In genomic region chr7:6420680-6421079, GRCh38 we compare ENCODE assay signal across 26 cellular contexts.
"Had no signal": no experiment of that assay in that cellular context is flagged by ENCODE, and none has a peak within 500 bp of the region (broad histone marks: within the 10 kb centered on the region; RNA-seq: fewer than 3 reads in every experiment).

No MANE protein-coding gene starts in this region.

- H3K36me3 ChIP-seq: ovary had no signal

- H3K4me3 Mint-ChIP-seq: activated B cell treated with CpG ODN at 0.5 μM for 24 hours; activated T-cell treated with anti-CD3 and anti-CD28 coated beads, Interleukin-2, amount 50 U/mL, for 72 hours; central memory CD8-positive, alpha-beta T cell; mesothelial cell of epicardium; naive B cell; nephron progenitor cell; stimulated activated effector memory CD8-positive, alpha-beta T cell treated with anti-CD3 and anti-CD28 coated beads, Interleukin-12 subunit alpha, Interleukin-12 subunit beta, amount 100 ng/mL, for 72 hours; stimulated activated naive CD8-positive, alpha-beta T cell treated with anti-CD3 and anti-CD28 coated beads, Interleukin-15, amount 100 ng/mL, for 72 hours; T-helper 2 cell treated with Interferon-gamma antibody and Interleukin-4, amounts not matched to agents 5 μg/mL and 100 μg/mL, for 36 hours had no signal

- H3K4me3 ChIP-seq: heart left ventricle, ovary, skin epidermis, suprapubic skin, tibial artery had no signal

- H3K4me1 Mint-ChIP-seq: activated B cell treated with CpG ODN at 0.5 μM for 24 hours; central memory CD8-positive, alpha-beta T cell; mesothelial cell of epicardium; stimulated activated naive CD8-positive, alpha-beta T cell treated with anti-CD3 and anti-CD28 coated beads, Interleukin-15, amount 100 ng/mL, for 72 hours had no signal

- H3K27ac Mint-ChIP-seq: activated B cell treated with CpG ODN at 0.5 μM for 24 hours; activated T-cell treated with anti-CD3 and anti-CD28 coated beads, Interleukin-2, amount 50 U/mL, for 72 hours; mesothelial cell of epicardium; nephron progenitor cell; stimulated activated effector memory CD8-positive, alpha-beta T cell treated with anti-CD3 and anti-CD28 coated beads, Interleukin-12 subunit alpha, Interleukin-12 subunit beta, amount 100 ng/mL, for 72 hours; T-helper 2 cell treated with Interferon-gamma antibody and Interleukin-4, amounts not matched to agents 5 μg/mL and 100 μg/mL, for 36 hours had no signal

- DNase-seq: activated B cell treated with CpG ODN at 0.5 μM for 24 hours; activated naive CD4-positive, alpha-beta T cell; activated T-cell treated with anti-CD3 and anti-CD28 coated beads for 4 hours; activated T-cell treated with anti-CD3 and anti-CD28 coated beads, Interleukin-2, amount 50 U/mL, for 72 hours; dermis blood vessel endothelial cell; effector CD8-positive, alpha-beta T cell; erythroblast; foreskin fibroblast; heart left ventricle; naive B cell; nephron progenitor cell; retina; stimulated activated CD4-positive, alpha-beta T cell treated with anti-CD3 and anti-CD28 coated beads, Interleukin-12 subunit alpha, Interleukin-12 subunit beta, amount 100 ng/mL, for 4 hours; stimulated activated CD4-positive, alpha-beta T cell treated with anti-CD3 and anti-CD28 coated beads, Interleukin-4, amount 100 ng/mL, for 24 hours; stimulated activated naive CD8-positive, alpha-beta T cell treated with anti-CD3 and anti-CD28 coated beads, Interleukin-15, amount 100 ng/mL, for 72 hours; tibial artery had no signal

- H3K9me3 Mint-ChIP-seq: activated B cell treated with CpG ODN at 0.5 μM for 24 hours; activated naive CD4-positive, alpha-beta T cell treated with anti-CD3 and anti-CD28 coated beads, Interleukin-2, amount 50 U/mL, for 72 hours; activated T-cell treated with anti-CD3 and anti-CD28 coated beads, Interleukin-2, amount 50 U/mL, for 72 hours; central memory CD8-positive, alpha-beta T cell; mesothelial cell of epicardium; naive B cell; nephron progenitor cell; stimulated activated effector memory CD8-positive, alpha-beta T cell treated with anti-CD3 and anti-CD28 coated beads, Interleukin-12 subunit alpha, Interleukin-12 subunit beta, amount 100 ng/mL, for 72 hours; stimulated activated naive CD8-positive, alpha-beta T cell treated with anti-CD3 and anti-CD28 coated beads, Interleukin-15, amount 100 ng/mL, for 72 hours; T-helper 2 cell treated with Interferon-gamma antibody and Interleukin-4, amounts not matched to agents 5 μg/mL and 100 μg/mL, for 36 hours had no signal

- H3K9me3 ChIP-seq: heart left ventricle, ovary, suprapubic skin, tibial artery had no signal

- H3K27me3 Mint-ChIP-seq: activated B cell treated with CpG ODN at 0.5 μM for 24 hours; central memory CD8-positive, alpha-beta T cell; naive B cell; progenitor cell of endocrine pancreas; stimulated activated naive CD8-positive, alpha-beta T cell treated with anti-CD3 and anti-CD28 coated beads, Interleukin-15, amount 100 ng/mL, for 72 hours had no signal

- H3K27ac ChIP-seq: heart left ventricle, ovary, skin epidermis, suprapubic skin, tibial artery had no signal

- H3K27me3 ChIP-seq: heart left ventricle, ovary, suprapubic skin, tibial artery had no signal

- ATAC-seq: activated naive CD4-positive, alpha-beta T cell treated with anti-CD3 and anti-CD28 coated beads, Interleukin-2, amount 50 U/mL, for 72 hours; activated T-cell treated with anti-CD3 and anti-CD28 coated beads, Interleukin-2, amount 50 U/mL, for 72 hours; heart left ventricle; sciatic nerve; stimulated activated effector memory CD8-positive, alpha-beta T cell treated with anti-CD3 and anti-CD28 coated beads, Interleukin-12 subunit alpha, Interleukin-12 subunit beta, amount 100 ng/mL, for 72 hours had no signal
